ENCODE assay signal across 2 cellular contexts in the genomic region with DNA sequence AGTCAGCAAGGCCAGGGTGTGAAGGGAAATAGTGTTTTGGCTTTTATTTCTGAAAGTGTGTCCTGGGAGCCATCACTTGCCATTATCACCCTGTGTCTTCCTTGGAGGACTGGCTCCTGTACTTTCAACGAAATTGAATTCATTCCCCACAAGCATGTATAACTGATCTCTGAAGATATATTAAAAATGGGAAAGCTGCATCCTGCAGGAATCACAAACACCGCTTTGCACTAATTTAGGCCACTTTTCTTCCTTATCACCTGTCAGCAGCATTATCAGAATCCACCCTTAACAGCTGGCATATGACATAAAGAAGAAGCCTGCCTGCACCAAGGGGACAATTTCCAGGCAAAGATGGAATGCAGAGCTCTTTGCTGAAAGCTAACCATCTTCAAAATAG.
TF ChIP-seq lines count a peak whose summit lies in the region.

No MANE protein-coding gene starts in this region.

TF ChIP-seq in SK-N-SH treated with all-trans-retinoic acid at 6 μM for 48 hours, 23 proteins besides CTCF, POLR2A, EP300 and RAD21 (continued from another document):
- TF ChIP-seq, protein P1, sequence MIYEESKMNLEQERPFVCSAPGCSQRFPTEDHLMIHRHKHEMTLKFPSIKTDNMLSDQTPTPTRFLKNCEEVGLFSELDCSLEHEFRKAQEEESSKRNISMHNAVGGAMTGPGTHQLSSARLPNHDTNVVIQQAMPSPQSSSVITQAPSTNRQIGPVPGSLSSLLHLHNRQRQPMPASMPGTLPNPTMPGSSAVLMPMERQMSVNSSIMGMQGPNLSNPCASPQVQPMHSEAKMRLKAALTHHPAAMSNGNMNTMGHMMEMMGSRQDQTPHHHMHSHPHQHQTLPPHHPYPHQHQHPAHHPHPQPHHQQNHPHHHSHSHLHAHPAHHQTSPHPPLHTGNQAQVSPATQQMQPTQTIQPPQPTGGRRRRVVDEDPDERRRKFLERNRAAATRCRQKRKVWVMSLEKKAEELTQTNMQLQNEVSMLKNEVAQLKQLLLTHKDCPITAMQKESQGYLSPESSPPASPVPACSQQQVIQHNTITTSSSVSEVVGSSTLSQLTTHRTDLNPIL (CRISPR knock-in tag; IDR thresholded peaks at IDR 0.05; ENCODE audit: low read depth), result no peak
- TF ChIP-seq OSR1 (CRISPR knock-in tag; IDR thresholded peaks at IDR 0.05) (no peak), ZFP3 (CRISPR knock-in tag; IDR thresholded peaks at IDR 0.05) (no peak), BACH2 (CRISPR knock-in tag; IDR thresholded peaks at IDR 0.05; ENCODE audit: borderline replicate concordance) (no peak), TCF4 (CRISPR knock-in tag; IDR thresholded peaks at IDR 0.05; ENCODE audit: borderline replicate concordance) (peak; percentile 69; the same call in 1 of the 2 replicates), PPARA (CRISPR knock-in tag; IDR thresholded peaks at IDR 0.05; ENCODE audit: borderline replicate concordance) (no peak), ESRRG (CRISPR knock-in tag; IDR thresholded peaks at IDR 0.05) (no peak), ARNTL (CRISPR knock-in tag; IDR thresholded peaks at IDR 0.05; ENCODE audit: borderline replicate concordance, low read depth) (no peak)
- TF ChIP-seq, protein P2, sequence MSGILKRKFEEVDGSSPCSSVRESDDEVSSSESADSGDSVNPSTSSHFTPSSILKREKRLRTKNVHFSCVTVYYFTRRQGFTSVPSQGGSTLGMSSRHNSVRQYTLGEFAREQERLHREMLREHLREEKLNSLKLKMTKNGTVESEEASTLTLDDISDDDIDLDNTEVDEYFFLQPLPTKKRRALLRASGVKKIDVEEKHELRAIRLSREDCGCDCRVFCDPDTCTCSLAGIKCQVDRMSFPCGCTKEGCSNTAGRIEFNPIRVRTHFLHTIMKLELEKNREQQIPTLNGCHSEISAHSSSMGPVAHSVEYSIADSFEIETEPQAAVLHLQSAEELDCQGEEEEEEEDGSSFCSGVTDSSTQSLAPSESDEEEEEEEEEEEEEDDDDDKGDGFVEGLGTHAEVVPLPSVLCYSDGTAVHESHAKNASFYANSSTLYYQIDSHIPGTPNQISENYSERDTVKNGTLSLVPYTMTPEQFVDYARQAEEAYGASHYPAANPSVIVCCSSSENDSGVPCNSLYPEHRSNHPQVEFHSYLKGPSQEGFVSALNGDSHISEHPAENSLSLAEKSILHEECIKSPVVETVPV (CRISPR knock-in tag; IDR thresholded peaks at IDR 0.05), result no peak

TF ChIP-seq in neural cell, 6 proteins besides CTCF, POLR2A, EP300 and RAD21 (continued from another document):
- TF ChIP-seq, protein P3, sequence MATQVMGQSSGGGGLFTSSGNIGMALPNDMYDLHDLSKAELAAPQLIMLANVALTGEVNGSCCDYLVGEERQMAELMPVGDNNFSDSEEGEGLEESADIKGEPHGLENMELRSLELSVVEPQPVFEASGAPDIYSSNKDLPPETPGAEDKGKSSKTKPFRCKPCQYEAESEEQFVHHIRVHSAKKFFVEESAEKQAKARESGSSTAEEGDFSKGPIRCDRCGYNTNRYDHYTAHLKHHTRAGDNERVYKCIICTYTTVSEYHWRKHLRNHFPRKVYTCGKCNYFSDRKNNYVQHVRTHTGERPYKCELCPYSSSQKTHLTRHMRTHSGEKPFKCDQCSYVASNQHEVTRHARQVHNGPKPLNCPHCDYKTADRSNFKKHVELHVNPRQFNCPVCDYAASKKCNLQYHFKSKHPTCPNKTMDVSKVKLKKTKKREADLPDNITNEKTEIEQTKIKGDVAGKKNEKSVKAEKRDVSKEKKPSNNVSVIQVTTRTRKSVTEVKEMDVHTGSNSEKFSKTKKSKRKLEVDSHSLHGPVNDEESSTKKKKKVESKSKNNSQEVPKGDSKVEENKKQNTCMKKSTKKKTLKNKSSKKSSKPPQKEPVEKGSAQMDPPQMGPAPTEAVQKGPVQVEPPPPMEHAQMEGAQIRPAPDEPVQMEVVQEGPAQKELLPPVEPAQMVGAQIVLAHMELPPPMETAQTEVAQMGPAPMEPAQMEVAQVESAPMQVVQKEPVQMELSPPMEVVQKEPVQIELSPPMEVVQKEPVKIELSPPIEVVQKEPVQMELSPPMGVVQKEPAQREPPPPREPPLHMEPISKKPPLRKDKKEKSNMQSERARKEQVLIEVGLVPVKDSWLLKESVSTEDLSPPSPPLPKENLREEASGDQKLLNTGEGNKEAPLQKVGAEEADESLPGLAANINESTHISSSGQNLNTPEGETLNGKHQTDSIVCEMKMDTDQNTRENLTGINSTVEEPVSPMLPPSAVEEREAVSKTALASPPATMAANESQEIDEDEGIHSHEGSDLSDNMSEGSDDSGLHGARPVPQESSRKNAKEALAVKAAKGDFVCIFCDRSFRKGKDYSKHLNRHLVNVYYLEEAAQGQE (IDR thresholded peaks at IDR 0.05; ENCODE audit: borderline replicate concordance), result no peak
- no peak for TF ChIP-seq TAF1 (IDR thresholded peaks at IDR 0.05; ENCODE audit: low read depth)
